1 cellular context compared by ENCODE assay signal in genomic region chr12:118060301-118061010, GRCh38.
TF ChIP-seq lines count a peak whose summit lies in the region.

No MANE protein-coding gene starts in this region.

TF ChIP-seq in K562, 482 proteins besides CTCF, POLR2A, EP300 and RAD21 (continues in another document):
- no peak for TF ChIP-seq MTA3 (IDR thresholded peaks at IDR 0.05; ENCODE audit: borderline replicate concordance)
- no peak for TF ChIP-seq HLTF (IDR thresholded peaks at IDR 0.05)
- no peak for TF ChIP-seq RB1 (IDR thresholded peaks at IDR 0.05; ENCODE audit: low read depth)
- peak; percentile 34; the same call in 1 of the 2 replicates for TF ChIP-seq EGR1 (conservative IDR thresholded peaks at IDR 0.05)
- no peak for TF ChIP-seq BRD4 (IDR thresholded peaks at IDR 0.05)
- no peak for TF ChIP-seq REST (CRISPR knock-in tag; IDR thresholded peaks at IDR 0.05; ENCODE audit: low read depth)
- TF ChIP-seq HOXB6 (CRISPR knock-in tag; IDR thresholded peaks at IDR 0.05; ENCODE audit: borderline replicate concordance), result no peak
- no peak for TF ChIP-seq CBX8 (IDR thresholded peaks at IDR 0.05; ENCODE audit: borderline replicate concordance, extremely low read depth, low read depth, low read length, poor library complexity, severe bottlenecking)
- TF ChIP-seq MNT (conservative IDR thresholded peaks at IDR 0.05), result 0 out of 4 replicates have a peak, but pooled peaks of 1 of the 2 experiments have one; percentile 1
- peak; percentile 75 for TF ChIP-seq RBBP5 (IDR thresholded peaks at IDR 0.05; ENCODE audit: borderline replicate concordance, insufficient read depth, low read length, poor library complexity, severe bottlenecking)
- TF ChIP-seq HOMEZ (CRISPR knock-in tag; IDR thresholded peaks at IDR 0.05), result no peak
- TF ChIP-seq MCM2 (IDR thresholded peaks at IDR 0.05; ENCODE audit: low read depth), result no peak
- TF ChIP-seq STAT5B (CRISPR knock-in tag; IDR thresholded peaks at IDR 0.05), result no peak
- peak; percentile 78 for TF ChIP-seq ZBTB9 (CRISPR knock-in tag; IDR thresholded peaks at IDR 0.05)
- 0 out of 2 replicates have a peak, but pooled peaks have one; percentile 16 for TF ChIP-seq CTBP1 (IDR thresholded peaks at IDR 0.05; ENCODE audit: borderline replicate concordance)
- no peak for TF ChIP-seq PHB2 (IDR thresholded peaks at IDR 0.05; ENCODE audit: low read depth)
- 0 out of 2 replicates have a peak, but pooled peaks have one; percentile 6 for TF ChIP-seq PKNOX1 (IDR thresholded peaks at IDR 0.05)
- TF ChIP-seq PHF20 (IDR thresholded peaks at IDR 0.05; ENCODE audit: partially characterized antibody), result no peak
- TF ChIP-seq E2F4 (CRISPR knock-in tag; IDR thresholded peaks at IDR 0.05; ENCODE audit: low read depth), result no peak
- 0 out of 2 replicates have a peak, but pooled peaks have one; percentile 18 for TF ChIP-seq POLR2G (IDR thresholded peaks at IDR 0.05; ENCODE audit: low read depth, low read length)
- TF ChIP-seq ZFPM2 (CRISPR knock-in tag; IDR thresholded peaks at IDR 0.05), result no peak
- peak; percentile 40; the same call in 1 of the 2 replicates for TF ChIP-seq RBFOX2 (IDR thresholded peaks at IDR 0.05; ENCODE audit: low read depth, low read length)
- no peak for TF ChIP-seq HNRNPL (IDR thresholded peaks at IDR 0.05; ENCODE audit: low read depth, low read length)
- no peak for TF ChIP-seq ATF6 (CRISPR knock-in tag; IDR thresholded peaks at IDR 0.05)
- peak; percentile 32; the same call in 1 of the 2 replicates for TF ChIP-seq ZFX (CRISPR knock-in tag; IDR thresholded peaks at IDR 0.05)
- no peak for TF ChIP-seq PREB (CRISPR knock-in tag; IDR thresholded peaks at IDR 0.05)
- TF ChIP-seq CUX1 (CRISPR knock-in tag; IDR thresholded peaks at IDR 0.05), result no peak
- TF ChIP-seq PHF8 (IDR thresholded peaks at IDR 0.05; ENCODE audit: borderline replicate concordance, low read length), result peak; percentile 23; the same call in 1 of the 2 replicates
- TF ChIP-seq GTF3C2 (IDR thresholded peaks at IDR 0.05; ENCODE audit: borderline replicate concordance, extremely low read depth, insufficient read length), result no peak
- no peak for TF ChIP-seq U2AF2 (optimal IDR thresholded peaks at IDR 0.05; ENCODE audit: low read depth, low read length)
- TF ChIP-seq ATF4 (CRISPR knock-in tag; IDR thresholded peaks at IDR 0.05), result no peak
- TF ChIP-seq HSF4 (CRISPR knock-in tag; IDR thresholded peaks at IDR 0.05; ENCODE audit: borderline replicate concordance), result no peak
